ENCODE assay signal across 14 cellular contexts in genomic region chr20:11766961-11767360, GRCh38.
DNase-seq lines count a peak whose midpoint lies in the region; ATAC-seq and TF ChIP-seq lines count a peak whose summit lies in the region.
"Had no signal": no experiment of that assay in that cellular context is flagged by ENCODE, and none has a peak within 500 bp of the region (broad histone marks: within the 10 kb centered on the region; RNA-seq: fewer than 3 reads in every experiment).

No MANE protein-coding gene starts in this region.

- H3K4me3 Mint-ChIP-seq in T-helper 2 cell treated with Interferon-gamma antibody and Interleukin-4, amounts not matched to agents 5 μg/mL and 100 μg/mL, for 36 hours: no peak overlapping the region
- no peak overlapping the region for H3K4me3 Mint-ChIP-seq in stimulated activated memory B cell treated with anti-CD40 and anti-IgM and Interleukin-4, amounts not matched to agents 10 μg/mL and 1 μg/mL and 100 μg/mL, for 72 hours
- H3K4me3 Mint-ChIP-seq: activated CD8-positive, alpha-beta memory T cell treated with anti-CD3 and anti-CD28 coated beads, Interleukin-2, amount 10 ng/mL, durations not matched to agents 7 days and 5 days; stimulated activated naive CD8-positive, alpha-beta T cell treated with anti-CD3 and anti-CD28 coated beads, Interleukin-15, amount 100 ng/mL, for 72 hours had no signal

- H3K36me3 ChIP-seq in PC-3 (ENCODE audit: low read depth, low read length) (no peaks in the 10 kb centered on the region), Karpas-422 (ENCODE audit: insufficient read depth, low read length) (no peaks in the 10 kb centered on the region)

- H3K27me3 ChIP-seq in PC-3 (ENCODE audit: low read length) (no peaks in the 10 kb centered on the region), Karpas-422 (ENCODE audit: low read length) (no peaks in the 10 kb centered on the region)

- peaks cover 8% of the 10 kb centered on the region for H3K9me3 Mint-ChIP-seq in T-helper 2 cell treated with Interferon-gamma antibody and Interleukin-4, amounts not matched to agents 5 μg/mL and 100 μg/mL, for 36 hours
- H3K9me3 Mint-ChIP-seq in stimulated activated memory B cell treated with anti-CD40 and anti-IgM and Interleukin-4, amounts not matched to agents 10 μg/mL and 1 μg/mL and 100 μg/mL, for 72 hours: peaks cover 12% of the 10 kb centered on the region

- CTCF ChIA-PET in PC-3 (lab: Charles Lee): no interaction called here

- no peaks in the 10 kb centered on the region for H3K4me1 Mint-ChIP-seq in T-helper 2 cell treated with Interferon-gamma antibody and Interleukin-4, amounts not matched to agents 5 μg/mL and 100 μg/mL, for 36 hours (ENCODE audit: low read depth)
- H3K4me1 Mint-ChIP-seq in stimulated activated memory B cell treated with anti-CD40 and anti-IgM and Interleukin-4, amounts not matched to agents 10 μg/mL and 1 μg/mL and 100 μg/mL, for 72 hours: no peaks in the 10 kb centered on the region
- H3K4me1 Mint-ChIP-seq: activated CD8-positive, alpha-beta memory T cell treated with anti-CD3 and anti-CD28 coated beads, Interleukin-2, amount 10 ng/mL, durations not matched to agents 7 days and 5 days; stimulated activated naive CD8-positive, alpha-beta T cell treated with anti-CD3 and anti-CD28 coated beads, Interleukin-15, amount 100 ng/mL, for 72 hours had no signal

- no TSS peak for BruUV-seq in PC-3 (replicated peaks; lab: Mats Ljungman, UMichigan)

- no peaks in the 10 kb centered on the region for H3K36me3 Mint-ChIP-seq in T-helper 2 cell treated with Interferon-gamma antibody and Interleukin-4, amounts not matched to agents 5 μg/mL and 100 μg/mL, for 36 hours (ENCODE audit: low read depth)
- H3K36me3 Mint-ChIP-seq in stimulated activated memory B cell treated with anti-CD40 and anti-IgM and Interleukin-4, amounts not matched to agents 10 μg/mL and 1 μg/mL and 100 μg/mL, for 72 hours: no peaks in the 10 kb centered on the region
- H3K36me3 Mint-ChIP-seq: activated CD8-positive, alpha-beta memory T cell treated with anti-CD3 and anti-CD28 coated beads, Interleukin-2, amount 10 ng/mL, durations not matched to agents 7 days and 5 days had no signal

- in situ Hi-C loops in ACHN (cut with HindIII; ENCODE audit: low pct_ligation_motif_present, low pct_unique_long_range_greater_than_20kb, low sequenced_read_pairs): no loop called here

- no peak for TF ChIP-seq CTCF in PC-3 (conservative IDR thresholded peaks at IDR 0.05; ENCODE audit: low read depth, low read length)

- ATAC-seq in PC-3: 0 out of 2 replicates have a peak, but pooled peaks have one; percentile 49
- ATAC-seq in stimulated activated memory B cell treated with anti-CD40 and anti-IgM and Interleukin-4, amounts not matched to agents 10 μg/mL and 1 μg/mL and 100 μg/mL, for 72 hours: no peak
- ATAC-seq: activated CD8-positive, alpha-beta memory T cell treated with anti-CD3 and anti-CD28 coated beads, Interleukin-2, amount 10 ng/mL, durations not matched to agents 7 days and 5 days; stimulated activated naive CD8-positive, alpha-beta T cell treated with anti-CD3 and anti-CD28 coated beads, Interleukin-15, amount 100 ng/mL, for 72 hours had no signal

- no peak overlapping the region for H3K27ac Mint-ChIP-seq in T-helper 2 cell treated with Interferon-gamma antibody and Interleukin-4, amounts not matched to agents 5 μg/mL and 100 μg/mL, for 36 hours
- no peak overlapping the region for H3K27ac Mint-ChIP-seq in stimulated activated memory B cell treated with anti-CD40 and anti-IgM and Interleukin-4, amounts not matched to agents 10 μg/mL and 1 μg/mL and 100 μg/mL, for 72 hours
- H3K27ac Mint-ChIP-seq: activated CD8-positive, alpha-beta memory T cell treated with anti-CD3 and anti-CD28 coated beads, Interleukin-2, amount 10 ng/mL, durations not matched to agents 7 days and 5 days; stimulated activated naive CD8-positive, alpha-beta T cell treated with anti-CD3 and anti-CD28 coated beads, Interleukin-15, amount 100 ng/mL, for 72 hours had no signal

- POLR2A ChIA-PET in PC-3 (lab: Charles Lee; ENCODE audit: unreplicated experiment): no interaction called here

- H3K27ac ChIP-seq in PC-3 (ENCODE audit: low read length) (no peak overlapping the region), Karpas-422 (ENCODE audit: low read length) (no peak overlapping the region)

- DNase-seq in DMS79 (lab: John Stamatoyannopoulos, UW) (peak; percentile 81), NCI-H1105 (lab: John Stamatoyannopoulos, UW) (peak; percentile 88), PC-3 (peak; percentile 43), iPS-NIHi11 (ENCODE audit: low spot score) (peak; percentile 29), Karpas-422 (no peak), ACHN (no peak)
- no peak for DNase-seq in T-helper 2 cell treated with Interferon-gamma antibody and Interleukin-4, amounts not matched to agents 5 μg/mL and 100 μg/mL, for 36 hours (ENCODE audit: low spot score)
- DNase-seq: activated CD8-positive, alpha-beta memory T cell treated with anti-CD3 and anti-CD28 coated beads, Interleukin-2, amount 10 ng/mL, durations not matched to agents 7 days and 5 days; activated naive CD4-positive, alpha-beta T cell treated with anti-CD3 and anti-CD28 coated beads, Interleukin-2, amount 50 U/mL, for 16 hours; AML-193; NCI-H2081 treated with DMSO at 0.1 percent for 48 hours; stimulated activated CD4-positive, alpha-beta T cell treated with anti-CD3 and anti-CD28 coated beads, Interleukin-4, amount 100 ng/mL, for 4 hours; stimulated activated naive CD8-positive, alpha-beta T cell treated with anti-CD3 and anti-CD28 coated beads, Interleukin-15, amount 100 ng/mL, for 72 hours had no signal

- intact Hi-C loops in PC-3 (cut with micrococcal nuclease): no loop called here

- peak overlapping the region; percentile 45; the same call in 1 of the 2 replicates for H2AFZ ChIP-seq in PC-3 (ENCODE audit: low read length)
- no peak overlapping the region for H2AFZ ChIP-seq in Karpas-422 (ENCODE audit: low read length)

- H3K4me3 ChIP-seq in PC-3 (ENCODE audit: low read length) (no peak overlapping the region), Karpas-422 (ENCODE audit: low read length) (no peak overlapping the region)

- H3K9me3 ChIP-seq in PC-3 (ENCODE audit: low read length) (no peaks in the 10 kb centered on the region), Karpas-422 (ENCODE audit: low read length) (peaks cover 40% of the 10 kb centered on the region)

- H3K79me2 ChIP-seq in PC-3 (ENCODE audit: low read length): no peaks in the 10 kb centered on the region
- no peaks in the 10 kb centered on the region for H3K79me2 ChIP-seq in Karpas-422 (ENCODE audit: low read length)

- H3K9ac ChIP-seq in PC-3 (ENCODE audit: low read length): no peak overlapping the region
- no peak overlapping the region for H3K9ac ChIP-seq in Karpas-422 (ENCODE audit: low read length)

- no peaks in the 10 kb centered on the region for H3F3A ChIP-seq in PC-3 (ENCODE audit: low read length, unreplicated experiment)

- H3K9me2 ChIP-seq in PC-3 (replicated peaks; ENCODE audit: low read length): no peaks in the 10 kb centered on the region
- no peaks in the 10 kb centered on the region for H3K9me2 ChIP-seq in Karpas-422 (replicated peaks; ENCODE audit: insufficient read depth, low read length)

- H4K20me1 ChIP-seq in PC-3 (ENCODE audit: low read length) (no peaks in the 10 kb centered on the region), Karpas-422 (ENCODE audit: insufficient read depth, low read depth, low read length) (no peaks in the 10 kb centered on the region)

- H3K4me2 ChIP-seq in PC-3 (ENCODE audit: low read length) (no peak overlapping the region), Karpas-422 (ENCODE audit: low read depth, low read length, poor library complexity, severe bottlenecking) (no peak overlapping the region)

- H3K27me3 Mint-ChIP-seq in T-helper 2 cell treated with Interferon-gamma antibody and Interleukin-4, amounts not matched to agents 5 μg/mL and 100 μg/mL, for 36 hours (ENCODE audit: low read depth): no peaks in the 10 kb centered on the region
- no peaks in the 10 kb centered on the region for H3K27me3 Mint-ChIP-seq in stimulated activated memory B cell treated with anti-CD40 and anti-IgM and Interleukin-4, amounts not matched to agents 10 μg/mL and 1 μg/mL and 100 μg/mL, for 72 hours
- H3K27me3 Mint-ChIP-seq: activated CD8-positive, alpha-beta memory T cell treated with anti-CD3 and anti-CD28 coated beads, Interleukin-2, amount 10 ng/mL, durations not matched to agents 7 days and 5 days; stimulated activated naive CD8-positive, alpha-beta T cell treated with anti-CD3 and anti-CD28 coated beads, Interleukin-15, amount 100 ng/mL, for 72 hours had no signal

- H3K4me1 ChIP-seq in PC-3 (ENCODE audit: insufficient read depth, low read length): no peaks in the 10 kb centered on the region
- H3K4me1 ChIP-seq in Karpas-422 (ENCODE audit: low read length): no peaks in the 10 kb centered on the region

Comparison
In these comparisons a context has a peak if more than half of its experiments do, and no peak if none do; other contexts are left out.
1. DNase-seq: peak in DMS79 (single experiment), NCI-H1105 (single experiment), PC-3 (single experiment) and iPS-NIHi11 (single experiment); none in T-helper 2 cell treated with Interferon-gamma antibody and Interleukin-4, amounts not matched to agents 5 μg/mL and 100 μg/mL, for 36 hours (single experiment), Karpas-422 (single experiment) and ACHN (single experiment).